Comparison of ENCODE assay signal across 10 cellular contexts in genomic region chr1:154751690-154752089, GRCh38.
A peak's percentile ranks its signal among the peaks of the same experiment; 100 is the strongest.
DNase-seq lines count a peak whose midpoint lies in the region; ATAC-seq and TF ChIP-seq lines count a peak whose summit lies in the region.
"Had no signal": no experiment of that assay in that cellular context is flagged by ENCODE, and none has a peak within 500 bp of the region (broad histone marks: within the 10 kb centered on the region; RNA-seq: fewer than 3 reads in every experiment).

No MANE protein-coding gene starts in this region.

- no peak for TF ChIP-seq CTCF in dorsolateral prefrontal cortex (IDR thresholded peaks at IDR 0.05 in 54 of 56, conservative IDR thresholded peaks at IDR 0.05 in 2 of 56; ENCODE audit: low read depth in 1 of 56, partially characterized antibody in 56 of 56)

- intact Hi-C loops in dorsolateral prefrontal cortex (cut with DNase I) = no loop called here
- intact Hi-C loops in posterior vena cava (cut with DNase I) = no loop called here

- no peaks in the 10 kb centered on the region for H3K27me3 ChIP-seq in dorsolateral prefrontal cortex

- peak overlapping the region in 38 of 59 donors; percentile 9 to 75 (median 41) for H3K27ac ChIP-seq in dorsolateral prefrontal cortex
- H3K27ac ChIP-seq: 22Rv1 had no signal

- peak; percentile 48 for DNase-seq in DMS53 (lab: John Stamatoyannopoulos, UW)
- DNase-seq in DMS53 treated with DMSO at 0.1 percent for 48 hours (lab: John Stamatoyannopoulos, UW; ENCODE audit: unreplicated experiment) = no peak
- peak; percentile 97 for DNase-seq in NCI-H2196 treated with DMSO at 0.1 percent for 48 hours (lab: John Stamatoyannopoulos, UW; ENCODE audit: unreplicated experiment)
- DNase-seq in dorsolateral prefrontal cortex = peak in 1 of 10 donors; percentile 48
- DNase-seq in posterior vena cava (ENCODE audit: low spot score) = peak; percentile 73
- DNase-seq: dermis blood vessel endothelial cell had no signal

- ATAC-seq in HG02759 (IDR thresholded peaks at IDR 0.05; ENCODE audit: unreplicated experiment) (no peak), HG03280 (IDR thresholded peaks at IDR 0.05; ENCODE audit: unreplicated experiment) (no peak), HG02798 (IDR thresholded peaks at IDR 0.05; ENCODE audit: poor library complexity, unreplicated experiment) (no peak)

- H3K4me3 ChIP-seq in dorsolateral prefrontal cortex = no peak overlapping the region
